12 cellular contexts compared by ENCODE assay signal in genomic region chr15:36632196-36632595, GRCh38. TPM values are rescaled to one million over a fixed set of nuclear protein-coding genes. Genes with fewer than 3 reads are reported as not detected.
DNase-seq lines count a peak whose midpoint lies in the region; ATAC-seq and TF ChIP-seq lines count a peak whose summit lies in the region.
"Had no signal": no experiment of that assay in that cellular context is flagged by ENCODE, and none has a peak within 500 bp of the region (broad histone marks: within the 10 kb centered on the region; RNA-seq: fewer than 3 reads in every experiment).

No MANE protein-coding gene starts in this region.

- peak; percentile 25 for ATAC-seq in stimulated activated naive B cell treated with anti-CD40 and anti-IgM and Interleukin-4, amounts not matched to agents 10 μg/mL and 1 μg/mL and 100 μg/mL, for 72 hours (replicated peaks)
- ATAC-seq in GM19452 (IDR thresholded peaks at IDR 0.05; ENCODE audit: unreplicated experiment) (no peak), GM18519 (IDR thresholded peaks at IDR 0.05; ENCODE audit: low FRiP score, unreplicated experiment) (no peak)

- H3K27me3 Mint-ChIP-seq in stimulated activated naive B cell treated with anti-CD40 and anti-IgM and Interleukin-4, amounts not matched to agents 10 μg/mL and 1 μg/mL and 100 μg/mL, for 72 hours = no peaks in the 10 kb centered on the region

- H3K9me3 Mint-ChIP-seq in stimulated activated naive B cell treated with anti-CD40 and anti-IgM and Interleukin-4, amounts not matched to agents 10 μg/mL and 1 μg/mL and 100 μg/mL, for 72 hours = peaks cover 17 to 18% of the 10 kb centered on the region in 2 donors

- H3K4me1 Mint-ChIP-seq in stimulated activated naive B cell treated with anti-CD40 and anti-IgM and Interleukin-4, amounts not matched to agents 10 μg/mL and 1 μg/mL and 100 μg/mL, for 72 hours = peaks cover 0 to 4% of the 10 kb centered on the region in 2 donors

- peaks cover 18 to 34% of the 10 kb centered on the region in 2 donors for H3K36me3 Mint-ChIP-seq in stimulated activated naive B cell treated with anti-CD40 and anti-IgM and Interleukin-4, amounts not matched to agents 10 μg/mL and 1 μg/mL and 100 μg/mL, for 72 hours

- H3K4me3 ChIP-seq in epithelial cell of esophagus (ENCODE audit: low read length) = no peak overlapping the region
- H3K4me3 ChIP-seq: skin epidermis had no signal

- no peak overlapping the region for H3K4me3 Mint-ChIP-seq in stimulated activated naive B cell treated with anti-CD40 and anti-IgM and Interleukin-4, amounts not matched to agents 10 μg/mL and 1 μg/mL and 100 μg/mL, for 72 hours

- H3K27ac Mint-ChIP-seq in stimulated activated naive B cell treated with anti-CD40 and anti-IgM and Interleukin-4, amounts not matched to agents 10 μg/mL and 1 μg/mL and 100 μg/mL, for 72 hours = peak overlapping the region; percentile 9

- no peak for TF ChIP-seq CTCF in epithelial cell of esophagus (IDR thresholded peaks at IDR 0.05; ENCODE audit: insufficient read depth, low read depth, low read length, missing control alignments)

- peak; percentile 5 for DNase-seq in SIG-M5 treated with dmso at 0.1 percent for 504 hours (lab: John Stamatoyannopoulos, UW; ENCODE audit: unreplicated experiment)
- no peak for DNase-seq in SIG-M5 (lab: John Stamatoyannopoulos, UW)
- DNase-seq in NOMO-1 treated with dmso at 0.1 percent for 144 hours (lab: John Stamatoyannopoulos, UW; ENCODE audit: unreplicated experiment) = peak; percentile 10
- peak; percentile 84 for DNase-seq in epithelial cell of esophagus (ENCODE audit: low read depth)
- no peak for DNase-seq in stimulated activated naive B cell treated with anti-CD40 and anti-IgM and Interleukin-4, amounts not matched to agents 10 μg/mL and 1 μg/mL and 100 μg/mL, for 72 hours
- DNase-seq in mucosa of gallbladder (ENCODE audit: low spot score) = no peak
- DNase-seq: midbrain; NCI-H1436 treated with DMSO at 0.1 percent for 48 hours; stimulated activated naive CD4-positive, alpha-beta T cell had no signal

RNA-seq across cellular contexts. Expression of gene CDIN1, which starts 52.8 kb away (rescaled TPM):
- total RNA-seq in mucosa of gallbladder = 17.4 TPM

Comparison
In these comparisons a context has a peak if more than half of its experiments do, and no peak if none do; other contexts are left out.
1. DNase-seq: peak in SIG-M5 treated with dmso at 0.1 percent for 504 hours (single experiment), NOMO-1 treated with dmso at 0.1 percent for 144 hours (single experiment) and epithelial cell of esophagus (single experiment); none in SIG-M5 (single experiment), stimulated activated naive B cell treated with anti-CD40 and anti-IgM and Interleukin-4, amounts not matched to agents 10 μg/mL and 1 μg/mL and 100 μg/mL, for 72 hours (single experiment) and mucosa of gallbladder (single experiment).
2. ATAC-seq: peak in stimulated activated naive B cell treated with anti-CD40 and anti-IgM and Interleukin-4, amounts not matched to agents 10 μg/mL and 1 μg/mL and 100 μg/mL, for 72 hours (2 of 2); none in GM19452 (single experiment) and GM18519 (single experiment).